ENCODE assay signal across 1 cellular context in the genomic region with DNA sequence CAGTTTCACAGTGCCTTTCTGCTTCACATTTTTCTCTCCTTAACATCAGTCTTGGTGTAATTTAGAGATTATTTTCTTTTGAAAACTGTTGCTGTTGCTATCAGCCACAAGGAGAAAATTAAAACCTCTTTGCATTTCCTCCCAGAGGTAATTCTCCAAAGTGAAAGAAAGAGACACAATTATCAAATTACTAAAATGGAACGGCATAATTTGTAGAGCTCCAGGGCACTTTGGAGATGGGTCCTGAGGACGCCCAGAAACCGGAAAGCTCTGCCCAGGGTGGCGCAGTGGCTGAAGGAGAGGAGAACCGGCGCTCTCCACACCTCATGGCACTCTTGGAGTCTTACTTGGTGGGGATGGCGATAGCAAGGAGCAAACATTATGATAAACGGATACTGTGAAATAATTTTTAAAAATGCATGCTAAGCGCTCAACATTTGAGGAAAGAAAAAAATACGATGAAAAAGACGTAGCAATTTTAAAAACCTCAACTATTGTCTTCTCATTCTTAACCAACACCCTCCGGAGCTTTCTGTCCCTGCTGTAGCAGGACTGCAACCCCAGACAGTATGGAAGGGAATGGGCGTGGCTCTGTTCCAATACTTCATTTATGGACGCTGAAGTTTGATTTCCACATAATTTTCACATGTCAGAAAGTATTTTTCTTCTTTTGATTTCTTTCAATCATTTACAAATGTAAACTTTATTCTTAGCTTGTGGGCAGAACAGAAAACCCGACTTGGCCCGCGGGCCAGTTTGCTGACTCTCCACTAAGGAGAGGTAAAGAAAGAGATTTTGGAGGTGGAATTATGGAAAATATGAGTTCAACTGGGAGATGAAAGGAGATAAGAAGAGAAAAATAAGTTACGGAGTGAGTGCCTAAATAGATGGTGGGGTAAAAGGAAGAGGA.
TF ChIP-seq lines count a peak whose summit lies in the region.

No MANE protein-coding gene starts in this region.

TF ChIP-seq in GM12878, 131 proteins besides CTCF, POLR2A, EP300 and RAD21 (continued from another document):
- TF ChIP-seq ZBTB4 (CRISPR knock-in tag; IDR thresholded peaks at IDR 0.05), result no peak
- TF ChIP-seq, protein P1, sequence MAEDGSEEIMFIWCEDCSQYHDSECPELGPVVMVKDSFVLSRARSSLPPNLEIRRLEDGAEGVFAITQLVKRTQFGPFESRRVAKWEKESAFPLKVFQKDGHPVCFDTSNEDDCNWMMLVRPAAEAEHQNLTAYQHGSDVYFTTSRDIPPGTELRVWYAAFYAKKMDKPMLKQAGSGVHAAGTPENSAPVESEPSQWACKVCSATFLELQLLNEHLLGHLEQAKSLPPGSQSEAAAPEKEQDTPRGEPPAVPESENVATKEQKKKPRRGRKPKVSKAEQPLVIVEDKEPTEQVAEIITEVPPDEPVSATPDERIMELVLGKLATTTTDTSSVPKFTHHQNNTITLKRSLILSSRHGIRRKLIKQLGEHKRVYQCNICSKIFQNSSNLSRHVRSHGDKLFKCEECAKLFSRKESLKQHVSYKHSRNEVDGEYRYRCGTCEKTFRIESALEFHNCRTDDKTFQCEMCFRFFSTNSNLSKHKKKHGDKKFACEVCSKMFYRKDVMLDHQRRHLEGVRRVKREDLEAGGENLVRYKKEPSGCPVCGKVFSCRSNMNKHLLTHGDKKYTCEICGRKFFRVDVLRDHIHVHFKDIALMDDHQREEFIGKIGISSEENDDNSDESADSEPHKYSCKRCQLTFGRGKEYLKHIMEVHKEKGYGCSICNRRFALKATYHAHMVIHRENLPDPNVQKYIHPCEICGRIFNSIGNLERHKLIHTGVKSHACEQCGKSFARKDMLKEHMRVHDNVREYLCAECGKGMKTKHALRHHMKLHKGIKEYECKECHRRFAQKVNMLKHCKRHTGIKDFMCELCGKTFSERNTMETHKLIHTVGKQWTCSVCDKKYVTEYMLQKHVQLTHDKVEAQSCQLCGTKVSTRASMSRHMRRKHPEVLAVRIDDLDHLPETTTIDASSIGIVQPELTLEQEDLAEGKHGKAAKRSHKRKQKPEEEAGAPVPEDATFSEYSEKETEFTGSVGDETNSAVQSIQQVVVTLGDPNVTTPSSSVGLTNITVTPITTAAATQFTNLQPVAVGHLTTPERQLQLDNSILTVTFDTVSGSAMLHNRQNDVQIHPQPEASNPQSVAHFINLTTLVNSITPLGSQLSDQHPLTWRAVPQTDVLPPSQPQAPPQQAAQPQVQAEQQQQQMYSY (CRISPR knock-in tag; IDR thresholded peaks at IDR 0.05), result no peak
- TF ChIP-seq, protein P2, sequence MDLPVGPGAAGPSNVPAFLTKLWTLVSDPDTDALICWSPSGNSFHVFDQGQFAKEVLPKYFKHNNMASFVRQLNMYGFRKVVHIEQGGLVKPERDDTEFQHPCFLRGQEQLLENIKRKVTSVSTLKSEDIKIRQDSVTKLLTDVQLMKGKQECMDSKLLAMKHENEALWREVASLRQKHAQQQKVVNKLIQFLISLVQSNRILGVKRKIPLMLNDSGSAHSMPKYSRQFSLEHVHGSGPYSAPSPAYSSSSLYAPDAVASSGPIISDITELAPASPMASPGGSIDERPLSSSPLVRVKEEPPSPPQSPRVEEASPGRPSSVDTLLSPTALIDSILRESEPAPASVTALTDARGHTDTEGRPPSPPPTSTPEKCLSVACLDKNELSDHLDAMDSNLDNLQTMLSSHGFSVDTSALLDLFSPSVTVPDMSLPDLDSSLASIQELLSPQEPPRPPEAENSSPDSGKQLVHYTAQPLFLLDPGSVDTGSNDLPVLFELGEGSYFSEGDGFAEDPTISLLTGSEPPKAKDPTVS (IDR thresholded peaks at IDR 0.05; ENCODE audit: low read depth, low read length), result no peak
- no peak for TF ChIP-seq IRF4 (IDR thresholded peaks at IDR 0.05; ENCODE audit: low read depth, low read length)
- no peak for TF ChIP-seq ZZZ3 (IDR thresholded peaks at IDR 0.05; ENCODE audit: control insufficient read depth, insufficient read length, low read depth)
- no peak for TF ChIP-seq TBL1XR1 (IDR thresholded peaks at IDR 0.05; ENCODE audit: low read depth, low read length)
- no peak for TF ChIP-seq EED (IDR thresholded peaks at IDR 0.05; ENCODE audit: low read depth)
- no peak for TF ChIP-seq MEF2B (IDR thresholded peaks at IDR 0.05; ENCODE audit: partially characterized antibody, poor library complexity, severe bottlenecking)
- TF ChIP-seq ATF3 (IDR thresholded peaks at IDR 0.05; ENCODE audit: borderline replicate concordance, extremely low read depth, low read depth, low read length), result no peak
- TF ChIP-seq TCF12 (IDR thresholded peaks at IDR 0.05; ENCODE audit: low read depth, low read length), result no peak
- TF ChIP-seq, protein P3, sequence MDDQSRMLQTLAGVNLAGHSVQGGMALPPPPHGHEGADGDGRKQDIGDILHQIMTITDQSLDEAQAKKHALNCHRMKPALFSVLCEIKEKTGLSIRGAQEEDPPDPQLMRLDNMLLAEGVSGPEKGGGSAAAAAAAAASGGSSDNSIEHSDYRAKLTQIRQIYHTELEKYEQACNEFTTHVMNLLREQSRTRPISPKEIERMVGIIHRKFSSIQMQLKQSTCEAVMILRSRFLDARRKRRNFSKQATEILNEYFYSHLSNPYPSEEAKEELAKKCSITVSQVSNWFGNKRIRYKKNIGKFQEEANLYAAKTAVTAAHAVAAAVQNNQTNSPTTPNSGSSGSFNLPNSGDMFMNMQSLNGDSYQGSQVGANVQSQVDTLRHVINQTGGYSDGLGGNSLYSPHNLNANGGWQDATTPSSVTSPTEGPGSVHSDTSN (IDR thresholded peaks at IDR 0.05; ENCODE audit: insufficient replicate concordance, low read depth, low read length), result no peak
- TF ChIP-seq, protein P4, sequence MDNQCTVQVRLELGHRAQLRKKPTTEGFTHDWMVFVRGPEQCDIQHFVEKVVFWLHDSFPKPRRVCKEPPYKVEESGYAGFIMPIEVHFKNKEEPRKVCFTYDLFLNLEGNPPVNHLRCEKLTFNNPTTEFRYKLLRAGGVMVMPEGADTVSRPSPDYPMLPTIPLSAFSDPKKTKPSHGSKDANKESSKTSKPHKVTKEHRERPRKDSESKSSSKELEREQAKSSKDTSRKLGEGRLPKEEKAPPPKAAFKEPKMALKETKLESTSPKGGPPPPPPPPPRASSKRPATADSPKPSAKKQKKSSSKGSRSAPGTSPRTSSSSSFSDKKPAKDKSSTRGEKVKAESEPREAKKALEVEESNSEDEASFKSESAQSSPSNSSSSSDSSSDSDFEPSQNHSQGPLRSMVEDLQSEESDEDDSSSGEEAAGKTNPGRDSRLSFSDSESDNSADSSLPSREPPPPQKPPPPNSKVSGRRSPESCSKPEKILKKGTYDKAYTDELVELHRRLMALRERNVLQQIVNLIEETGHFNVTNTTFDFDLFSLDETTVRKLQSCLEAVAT (IDR thresholded peaks at IDR 0.05), result no peak
- TF ChIP-seq YBX1 (IDR thresholded peaks at IDR 0.05), result no peak
- no peak for TF ChIP-seq DPF2 (IDR thresholded peaks at IDR 0.05)
- TF ChIP-seq BCL11A (IDR thresholded peaks at IDR 0.05; ENCODE audit: low read depth, low read length), result no peak
- TF ChIP-seq CHD1 (IDR thresholded peaks at IDR 0.05; ENCODE audit: low read depth, low read length), result no peak
- no peak for TF ChIP-seq SMAD1 (IDR thresholded peaks at IDR 0.05; ENCODE audit: low read depth, partially characterized antibody)
